Comparison of ENCODE assay signal across 19 cellular contexts in genomic region chr10:110397856-110398255, GRCh38.
A peak's percentile ranks its signal among the peaks of the same experiment; 100 is the strongest.
DNase-seq lines count a peak whose midpoint lies in the region; ATAC-seq, FAIRE-seq and TF ChIP-seq lines count a peak whose summit lies in the region.
"Had no signal": no experiment of that assay in that cellular context is flagged by ENCODE, and none has a peak within 500 bp of the region (broad histone marks: within the 10 kb centered on the region; RNA-seq: fewer than 3 reads in every experiment).

No MANE protein-coding gene starts in this region.

- no peaks in the 10 kb centered on the region for H3K79me1 ChIP-seq in mesendoderm (ENCODE audit: low read length)

- H2BK15ac ChIP-seq in mesendoderm (replicated peaks; ENCODE audit: low read depth) = no peak overlapping the region

- H3K23ac ChIP-seq in mesendoderm (ENCODE audit: low read length) = no peak overlapping the region

- H3K9me3 ChIP-seq in OCI-LY1 (ENCODE audit: low read length) (no peaks in the 10 kb centered on the region), K562 (replicated peaks; ENCODE audit: control insufficient read depth, insufficient read depth, low read depth, low read length) (no peaks in the 10 kb centered on the region), suprapubic skin (no peaks in the 10 kb centered on the region)
- H3K9me3 ChIP-seq: Peyer's patch had no signal

- H3K4ac ChIP-seq in mesendoderm (ENCODE audit: low read depth, low read length) = peak overlapping the region; percentile 17

- 22% methylated on average over 3 of the region's 3 CpGs for WGBS in K562 (ENCODE audit: insufficient coverage, low coverage, missing lambda C conversion rate)
- no CpG with 5 or more reads among the region's 3 CpGs for WGBS in mesendoderm (ENCODE audit: extremely low coverage, insufficient coverage, low lambda C conversion rate)
- 83% methylated on average over 3 of the region's 3 CpGs for WGBS in suprapubic skin

- FAIRE-seq in K562 (lab: Jason Lieb, UNC) = no peak
- FAIRE-seq: frontal cortex had no signal

- H3K4me1 Mint-ChIP-seq in activated T-cell treated with anti-CD3 and anti-CD28 coated beads, Interleukin-2, amount 50 U/mL, for 4 hours (ENCODE audit: low read depth) = peaks cover 15% of the 10 kb centered on the region

- H3K27me3 ChIP-seq in OCI-LY1 (ENCODE audit: insufficient read depth, low read length) (no peaks in the 10 kb centered on the region), K562 (ENCODE audit: control insufficient read depth in 2 of 2, insufficient read depth in 2 of 2, low read length in 2 of 2) (peaks cover 2 to 20% of the 10 kb centered on the region in 2 experiments; a peak in 3 of 5 replicates), mesendoderm (ENCODE audit: insufficient read depth, low read length, poor library complexity) (no peaks in the 10 kb centered on the region), suprapubic skin (no peaks in the 10 kb centered on the region)
- H3K27me3 ChIP-seq: Peyer's patch had no signal

- H4K5ac ChIP-seq in mesendoderm (ENCODE audit: low read length) = no peak overlapping the region

- H3K27ac ChIP-seq in OCI-LY1 (ENCODE audit: low read depth, low read length, poor library complexity, severe bottlenecking) (peak overlapping the region; percentile 14), K562 (ENCODE audit: extremely low read depth, low read depth, low read length) (no peak overlapping the region), mesendoderm (ENCODE audit: low read depth, low read length) (no peak overlapping the region), suprapubic skin (peak overlapping the region; percentile 73)

- H3K9me1 ChIP-seq in K562 (ENCODE audit: control insufficient read depth, insufficient read depth, low read length) = no peaks in the 10 kb centered on the region

- no peak for TF ChIP-seq CTCF in OCI-LY1 (IDR thresholded peaks at IDR 0.05; ENCODE audit: low read length)
- no peak for TF ChIP-seq CTCF in K562 (IDR thresholded peaks at IDR 0.05 in 2 of 3, conservative IDR thresholded peaks at IDR 0.05 in 1 of 3; ENCODE audit: insufficient read depth in 2 of 3, low read depth in 1 of 3, low read length in 3 of 3)
- TF ChIP-seq CTCF in suprapubic skin (IDR thresholded peaks at IDR 0.05) = no peak

- no peaks in the 10 kb centered on the region for H4K20me1 ChIP-seq in OCI-LY1 (ENCODE audit: insufficient read depth, low read length)
- no peaks in the 10 kb centered on the region; the same call in 1 of the 2 replicates for H4K20me1 ChIP-seq in K562 (replicated peaks; ENCODE audit: control insufficient read depth, insufficient read depth, low read length)

- CTCF ChIA-PET in K562 (lab: Yijun Ruan, JAX; ENCODE audit: low intra/inter-chr PET ratio) = no interaction called here

- H2BK5ac ChIP-seq in mesendoderm (ENCODE audit: low read length) = peak overlapping the region; percentile 29

- H3K36me3 Mint-ChIP-seq in activated T-cell treated with anti-CD3 and anti-CD28 coated beads, Interleukin-2, amount 50 U/mL, for 4 hours (ENCODE audit: insufficient read depth) = no peaks in the 10 kb centered on the region
- H3K36me3 Mint-ChIP-seq: CD14-positive monocyte had no signal

- H3K27me3 Mint-ChIP-seq in activated T-cell treated with anti-CD3 and anti-CD28 coated beads, Interleukin-2, amount 50 U/mL, for 4 hours (ENCODE audit: low read depth) = peaks cover 2% of the 10 kb centered on the region

- TF ChIP-seq EP300 in K562 (IDR thresholded peaks at IDR 0.05; ENCODE audit: low read length) = no peak
- TF ChIP-seq EP300 in suprapubic skin (IDR thresholded peaks at IDR 0.05) = no peak

- no peak for TF ChIP-seq POLR2A in K562 (conservative IDR thresholded peaks at IDR 0.05)
- no peak for TF ChIP-seq POLR2A in suprapubic skin (IDR thresholded peaks at IDR 0.05)

- POLR2A ChIA-PET in K562 (lab: Yijun Ruan, JAX) = no interaction called here

- BruUV-seq in K562 (replicated peaks; lab: Mats Ljungman, UMichigan) = no TSS peak

- H2BK120ac ChIP-seq in mesendoderm (ENCODE audit: low read depth, low read length) = no peak overlapping the region

- H3K4me2 ChIP-seq in OCI-LY1 (ENCODE audit: low read length) (no peak overlapping the region), K562 (ENCODE audit: insufficient read depth, low read length) (no peak overlapping the region), mesendoderm (ENCODE audit: low read length) (no peak overlapping the region)

- H3F3A ChIP-seq in OCI-LY1 (ENCODE audit: insufficient read depth, low read length) = no peaks in the 10 kb centered on the region

- no peaks in the 10 kb centered on the region for H3K9me3 Mint-ChIP-seq in activated T-cell treated with anti-CD3 and anti-CD28 coated beads, Interleukin-2, amount 50 U/mL, for 4 hours

- in situ Hi-C loops in K562 (cut with MboI) = no loop called here

- intact Hi-C loops in K562 (cut with micrococcal nuclease) = loop anchor here (5.0 kb wide), 1 partner anchor 41 kb away; no protein-coding TSS in a partner anchor

- no peaks in the 10 kb centered on the region for H3K79me2 ChIP-seq in OCI-LY1 (ENCODE audit: insufficient read depth, low read length)
- H3K79me2 ChIP-seq in K562 (ENCODE audit: control insufficient read depth, insufficient read depth, low read length) = no peaks in the 10 kb centered on the region
- no peaks in the 10 kb centered on the region for H3K79me2 ChIP-seq in mesendoderm (ENCODE audit: control insufficient read depth, insufficient read depth, low read length)

- H3K4me3 Mint-ChIP-seq in activated T-cell treated with anti-CD3 and anti-CD28 coated beads, Interleukin-2, amount 50 U/mL, for 4 hours = no peak overlapping the region
- H3K4me3 Mint-ChIP-seq: CD14-positive monocyte had no signal

- peak overlapping the region; percentile 71 for H2AK5ac ChIP-seq in mesendoderm (ENCODE audit: low read length)

- H3K9ac ChIP-seq in OCI-LY1 (ENCODE audit: low read length) = no peak overlapping the region
- H3K9ac ChIP-seq in K562 (ENCODE audit: insufficient read depth in 1 of 2, low read depth in 2 of 2, low read length in 2 of 2) = no peak overlapping the region
- no peak overlapping the region for H3K9ac ChIP-seq in mesendoderm (ENCODE audit: low read length)

- H3K9me2 ChIP-seq in OCI-LY1 (ENCODE audit: low read depth, low read length) = no peaks in the 10 kb centered on the region

- peak overlapping the region; percentile 18 for H3K56ac ChIP-seq in mesendoderm (ENCODE audit: low read length)

- DNase-seq in K562 (ENCODE audit: extremely low read depth in 1 of 4, low spot score in 3 of 4) (no peak), mesendoderm (no peak), suprapubic skin (ENCODE audit: low spot score in 2 of 2) (no peak)
- DNase-seq in activated T-cell treated with anti-CD3 and anti-CD28 coated beads, Interleukin-2, amount 50 U/mL, for 4 hours = no peak
- no peak for DNase-seq in stimulated activated CD4-positive, alpha-beta T cell treated with anti-CD3 and anti-CD28 coated beads, Interleukin-4, amount 100 ng/mL, for 24 hours
- no peak for DNase-seq in activated naive CD4-positive, alpha-beta T cell (lab: John Stamatoyannopoulos, UW)
- DNase-seq: activated CD4-positive, alpha-beta T cell treated with anti-CD3 and anti-CD28 coated beads for 4 hours; activated effector memory CD4-positive, alpha-beta T cell treated with Interleukin-2 at 50 U/mL for 16 hours; DND-41; effector CD8-positive, alpha-beta T cell; midbrain; NCI-H187 treated with DMSO at 0.1 percent for 48 hours; NCI-H524 treated with DMSO at 0.1 percent for 48 hours; T-helper 1 cell had no signal

- H4K8ac ChIP-seq in mesendoderm (ENCODE audit: low read depth, low read length) = no peak overlapping the region

- H3K36me3 ChIP-seq in OCI-LY1 (ENCODE audit: insufficient read depth, low read length) (no peaks in the 10 kb centered on the region), K562 (ENCODE audit: control insufficient read depth, insufficient read depth, low read length) (no peaks in the 10 kb centered on the region), mesendoderm (ENCODE audit: control insufficient read depth, insufficient read depth, low read length) (no peaks in the 10 kb centered on the region), suprapubic skin (no peaks in the 10 kb centered on the region)
- H3K36me3 ChIP-seq: Peyer's patch had no signal

- H3K4me1 ChIP-seq in OCI-LY1 (ENCODE audit: insufficient read depth, low read length, severe bottlenecking) (peaks cover 44% of the 10 kb centered on the region), K562 (replicated peaks in 1 of 2; ENCODE audit: control insufficient read depth in 2 of 2, insufficient read depth in 2 of 2, low read length in 2 of 2) (peaks cover 0 to 11% of the 10 kb centered on the region in 2 experiments; a peak in 4 of 5 replicates), mesendoderm (ENCODE audit: control insufficient read depth, low read depth, low read length) (peaks cover 24% of the 10 kb centered on the region), suprapubic skin (peaks cover 38% of the 10 kb centered on the region)

- no peak overlapping the region for H3K18ac ChIP-seq in mesendoderm (ENCODE audit: low read length)

- H3K4me3 ChIP-seq in OCI-LY1 (ENCODE audit: low read depth, low read length, poor library complexity, severe bottlenecking) (no peak overlapping the region), K562 (no peak overlapping the region), mesendoderm (ENCODE audit: low read length) (no peak overlapping the region), suprapubic skin (no peak overlapping the region)
- H3K4me3 ChIP-seq: Peyer's patch had no signal

- TF ChIP-seq RAD21 in K562 (CRISPR knock-in tag; conservative IDR thresholded peaks at IDR 0.05 in 1 of 2, IDR thresholded peaks at IDR 0.05 in 1 of 2) = no peak

- H2AFZ ChIP-seq in OCI-LY1 (ENCODE audit: low read length) = no peak overlapping the region
- no peak overlapping the region for H2AFZ ChIP-seq in K562 (ENCODE audit: low read depth, low read length)

- ATAC-seq in K562 (no peak), GM21447 (IDR thresholded peaks at IDR 0.05; ENCODE audit: unreplicated experiment) (no peak)
- no peak for ATAC-seq in activated T-cell treated with anti-CD3 and anti-CD28 coated beads, Interleukin-2, amount 50 U/mL, for 4 hours

TF ChIP-seq in K562, 482 proteins besides CTCF, POLR2A, EP300 and RAD21:
- peak; percentile 74 for TF ChIP-seq ZFP36 (IDR thresholded peaks at IDR 0.05; ENCODE audit: low read depth, low read length, partially characterized antibody)
- no peak for TF ChIP-seq MCM2 (IDR thresholded peaks at IDR 0.05; ENCODE audit: low read depth)

Comparison
In these comparisons a context has a peak if more than half of its experiments do, and no peak if none do; other contexts are left out.
1. H3K27ac ChIP-seq: peak in OCI-LY1 (single experiment) and suprapubic skin (single experiment); none in K562 (single experiment) and mesendoderm (single experiment).